14 cellular contexts compared by ENCODE assay signal in the genomic region with DNA sequence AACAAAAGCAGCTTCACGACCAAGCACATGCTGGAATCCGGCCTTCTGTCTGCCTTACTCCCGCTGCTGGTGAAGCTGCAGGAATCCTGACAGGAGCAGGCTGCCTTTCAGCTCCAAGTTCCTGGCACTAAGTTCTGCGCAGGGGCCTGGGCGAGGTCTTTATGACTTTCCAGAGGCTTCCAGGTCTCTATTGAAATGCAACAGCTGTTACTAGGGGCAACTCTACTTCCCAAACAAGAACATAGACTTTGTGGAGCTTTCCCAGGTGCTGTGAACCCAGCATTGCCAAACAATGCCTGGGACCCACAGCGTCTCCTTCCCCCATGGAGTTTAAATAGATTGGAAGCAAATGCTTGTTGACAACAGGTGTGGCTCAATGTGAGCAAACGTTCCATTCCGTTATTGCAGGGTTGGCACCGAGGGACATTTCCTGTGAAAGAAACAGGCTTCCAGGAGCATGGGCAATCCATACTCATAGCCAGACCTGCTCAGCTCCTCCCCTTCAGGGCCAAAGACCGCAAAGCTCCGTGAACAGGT.
DNase-seq lines count a peak whose midpoint lies in the region; ATAC-seq and TF ChIP-seq lines count a peak whose summit lies in the region.
"Had no signal": no experiment of that assay in that cellular context is flagged by ENCODE, and none has a peak within 500 bp of the region (broad histone marks: within the 10 kb centered on the region; RNA-seq: fewer than 3 reads in every experiment).

No MANE protein-coding gene starts in this region.

- H3K27ac Mint-ChIP-seq in endodermal cell, result peak overlapping the region; percentile 33
- H3K27ac Mint-ChIP-seq: activated CD8-positive, alpha-beta T cell treated with anti-CD3 and anti-CD28 coated beads, Interleukin-2, amount 10 ng/mL, durations not matched to agents 7 days and 5 days had no signal

- no peak overlapping the region for H3K4me3 ChIP-seq in endodermal cell (ENCODE audit: low read length)
- no peak overlapping the region for H3K4me3 ChIP-seq in PC-9
- H3K4me3 ChIP-seq: SJSA1, tibial nerve had no signal

- BruUV-seq in PC-9 (replicated peaks; lab: Mats Ljungman, UMichigan), result no TSS peak

- CTCF ChIA-PET in PC-9 (lab: Charles Lee), result interaction anchor here (0.7 kb wide), 1 partner anchor 457 kb away, joined by 5 read pairs; no protein-coding TSS in a partner anchor

- peaks cover 28% of the 10 kb centered on the region for H3K4me1 Mint-ChIP-seq in endodermal cell

- H3K27ac ChIP-seq in endodermal cell (ENCODE audit: low read depth, low read length) (no peak overlapping the region), PC-9 (no peak overlapping the region)
- H3K27ac ChIP-seq: SJSA1, tibial nerve had no signal

- H3K4me2 ChIP-seq in PC-9, result no peak overlapping the region

- H3K36me3 ChIP-seq in endodermal cell (ENCODE audit: control insufficient read depth, insufficient read depth, low read length) (no peaks in the 10 kb centered on the region), PC-9 (ENCODE audit: low read depth) (no peaks in the 10 kb centered on the region)
- H3K36me3 ChIP-seq: SJSA1, tibial nerve had no signal

- 68 to 75% methylated on average over 11 of the region's 11 CpGs for WGBS in endodermal cell (ENCODE audit: insufficient coverage in 1 of 2, insufficient read length in 1 of 2), 2 experiments

- intact Hi-C loops in PC-9 (cut with micrococcal nuclease; ENCODE audit: unreplicated experiment), result no loop called here

- no peaks in the 10 kb centered on the region for H3K36me3 Mint-ChIP-seq in endodermal cell (ENCODE audit: low read depth)

- no peaks in the 10 kb centered on the region for H3K9me3 ChIP-seq in endodermal cell (ENCODE audit: control insufficient read depth, low read length)
- no peaks in the 10 kb centered on the region for H3K9me3 ChIP-seq in PC-9 (ENCODE audit: insufficient read depth, low read depth)
- H3K9me3 ChIP-seq: SJSA1, tibial nerve had no signal

- TF ChIP-seq CTCF in endodermal cell (conservative IDR thresholded peaks at IDR 0.05) (no peak), PC-9 (conservative IDR thresholded peaks at IDR 0.05) (no peak)

- no peaks in the 10 kb centered on the region for H3F3A ChIP-seq in PC-9 (ENCODE audit: insufficient read depth, low read depth)

- no peaks in the 10 kb centered on the region for H3K9me3 Mint-ChIP-seq in endodermal cell

- POLR2A ChIA-PET in PC-9 (lab: Charles Lee; ENCODE audit: unreplicated experiment), result no interaction called here

- ATAC-seq in GM21723 (IDR thresholded peaks at IDR 0.05; ENCODE audit: unreplicated experiment), result no peak
- ATAC-seq: activated CD8-positive, alpha-beta T cell treated with anti-CD3 and anti-CD28 coated beads, Interleukin-2, amount 10 ng/mL, durations not matched to agents 7 days and 5 days had no signal

- DNase-seq in COLO668 (lab: John Stamatoyannopoulos, UW; ENCODE audit: unreplicated experiment), result peak; percentile 66
- peak; percentile 57 to 88 for DNase-seq in NCI-H2081 (lab: John Stamatoyannopoulos, UW)
- DNase-seq in endodermal cell, result peak; percentile 65
- peak; percentile 76 for DNase-seq in myocyte (ENCODE audit: low read depth)
- DNase-seq in PC-9, result no peak
- no peak for DNase-seq in NCI-H446 (lab: John Stamatoyannopoulos, UW)
- DNase-seq in NCI-H1436 (lab: John Stamatoyannopoulos, UW), result no peak
- DNase-seq: activated CD8-positive, alpha-beta T cell treated with anti-CD3 and anti-CD28 coated beads, Interleukin-2, amount 10 ng/mL, durations not matched to agents 7 days and 5 days; activated gamma-delta T cell; glutamatergic neuron; NK-92 treated with Interleukin-12 subunit alpha and Interleukin-12 subunit beta, amount 100 ng/mL, for 24 hours had no signal

- H4K20me1 ChIP-seq in PC-9 (ENCODE audit: insufficient read depth), result no peaks in the 10 kb centered on the region

- no peaks in the 10 kb centered on the region for H3K27me3 Mint-ChIP-seq in endodermal cell (ENCODE audit: insufficient read depth)

- H3K9me2 ChIP-seq in PC-9 (ENCODE audit: insufficient read depth), result no peaks in the 10 kb centered on the region

- no peak overlapping the region for H3K4me3 Mint-ChIP-seq in endodermal cell
- H3K4me3 Mint-ChIP-seq: activated CD8-positive, alpha-beta T cell treated with anti-CD3 and anti-CD28 coated beads, Interleukin-2, amount 10 ng/mL, durations not matched to agents 7 days and 5 days had no signal

- no peaks in the 10 kb centered on the region for H3K27me3 ChIP-seq in endodermal cell (ENCODE audit: control insufficient read depth, insufficient read depth, low read length, poor library complexity, severe bottlenecking)
- peaks cover 17% of the 10 kb centered on the region; the same call in 1 of the 2 replicates for H3K27me3 ChIP-seq in PC-9 (ENCODE audit: insufficient read depth, low read depth)
- H3K27me3 ChIP-seq: SJSA1, tibial nerve had no signal

- peaks cover 3% of the 10 kb centered on the region for H3K4me1 ChIP-seq in endodermal cell (ENCODE audit: control insufficient read depth, insufficient read depth, low read length)
- H3K4me1 ChIP-seq in PC-9 (replicated peaks; ENCODE audit: insufficient read depth), result no peaks in the 10 kb centered on the region

- no peak overlapping the region for H3K9ac ChIP-seq in endodermal cell (ENCODE audit: extremely low read depth, low read length, poor library complexity, severe bottlenecking)

- H3K79me2 ChIP-seq in PC-9 (ENCODE audit: low read depth), result no peaks in the 10 kb centered on the region

- no peak overlapping the region for H2AFZ ChIP-seq in PC-9

Comparison
In these comparisons a context has a peak if more than half of its experiments do, and no peak if none do; other contexts are left out.
1. DNase-seq: peak in COLO668 (single experiment), NCI-H2081 (2 of 2), endodermal cell (single experiment) and myocyte (single experiment); none in PC-9 (0 of 2), NCI-H446 (0 of 2) and NCI-H1436 (single experiment).